In the genomic region with DNA sequence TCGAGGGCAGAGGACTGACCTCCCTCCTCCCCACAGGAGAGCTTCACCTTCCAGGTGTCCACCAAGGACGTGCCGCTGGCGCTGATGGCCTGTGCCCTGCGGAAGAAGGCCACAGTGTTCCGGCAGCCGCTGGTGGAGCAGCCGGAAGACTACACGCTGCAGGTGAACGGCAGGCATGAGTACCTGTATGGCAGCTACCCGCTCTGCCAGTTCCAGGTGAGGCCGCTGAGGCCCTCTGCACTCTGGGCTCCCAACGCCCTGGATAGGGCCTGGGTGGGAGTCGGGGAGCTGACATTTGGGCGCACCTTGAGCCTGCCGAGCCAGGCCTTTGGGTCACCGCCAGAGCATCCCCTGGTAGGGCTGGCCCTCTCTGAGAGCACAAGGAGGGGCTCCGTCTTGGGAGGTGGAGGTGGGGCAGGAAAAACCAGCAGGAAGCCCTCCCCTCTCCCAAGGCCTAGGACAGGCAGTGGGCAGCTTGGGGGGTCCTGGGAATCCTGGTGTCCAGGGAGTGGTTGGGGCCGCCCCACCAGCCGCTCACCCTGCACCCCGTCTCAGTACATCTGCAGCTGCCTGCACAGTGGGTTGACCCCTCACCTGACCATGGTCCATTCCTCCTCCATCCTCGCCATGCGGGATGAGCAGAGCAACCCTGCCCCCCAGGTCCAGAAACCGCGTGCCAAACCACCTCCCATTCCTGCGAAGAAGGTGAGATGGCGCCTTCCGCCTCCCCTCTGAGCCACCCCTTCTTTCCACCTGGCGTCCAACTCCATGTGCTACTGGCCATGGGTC, we compare ENCODE assay signal across 9 cellular contexts.
DNase-seq lines count a peak whose midpoint lies in the region; TF ChIP-seq lines count a peak whose summit lies in the region.
"Had no signal": no experiment of that assay in that cellular context is flagged by ENCODE, and none has a peak within 500 bp of the region (broad histone marks: within the 10 kb centered on the region; RNA-seq: fewer than 3 reads in every experiment).

No MANE protein-coding gene starts in this region.

- H2AFZ ChIP-seq in OCI-LY3 (ENCODE audit: low read depth, low read length), result no peak overlapping the region

- no peaks in the 10 kb centered on the region for H3K27me3 ChIP-seq in GM06990 (replicated peaks; ENCODE audit: control insufficient read depth, insufficient read depth, low read length)
- no peaks in the 10 kb centered on the region for H3K27me3 ChIP-seq in OCI-LY3 (ENCODE audit: low read depth, low read length)
- no peaks in the 10 kb centered on the region for H3K27me3 ChIP-seq in duodenal mucosa (ENCODE audit: control insufficient read depth in 1 of 2, insufficient read depth in 2 of 2, low read length in 2 of 2)
- no peaks in the 10 kb centered on the region for H3K27me3 ChIP-seq in ascending aorta
- H3K27me3 ChIP-seq in SJCRH30, result no peaks in the 10 kb centered on the region

- 0 out of 2 replicates have a peak, but pooled peaks cover 6% of the 10 kb centered on the region for H4K20me1 ChIP-seq in OCI-LY3 (ENCODE audit: insufficient read depth, low read length)

- H3K36me3 ChIP-seq in GM06990 (ENCODE audit: control insufficient read depth, insufficient read depth, low read length), result peaks cover 49% of the 10 kb centered on the region
- H3K36me3 ChIP-seq in OCI-LY3 (replicated peaks; ENCODE audit: low read depth, low read length), result peaks cover 48% of the 10 kb centered on the region
- H3K36me3 ChIP-seq in duodenal mucosa (ENCODE audit: control insufficient read depth in 1 of 2, insufficient read depth in 2 of 2, low read length in 2 of 2), result peaks cover 0 to 4% of the 10 kb centered on the region in 2 donors
- peaks cover 16 to 69% of the 10 kb centered on the region in 2 donors for H3K36me3 ChIP-seq in ascending aorta
- no peaks in the 10 kb centered on the region for H3K36me3 ChIP-seq in SJCRH30

- peaks cover 21% of the 10 kb centered on the region for H3K79me2 ChIP-seq in OCI-LY3 (ENCODE audit: low read length)

- TF ChIP-seq CTCF in GM06990 (IDR thresholded peaks at IDR 0.05; ENCODE audit: insufficient read depth, low read length, poor library complexity, severe bottlenecking) (no peak), OCI-LY3 (IDR thresholded peaks at IDR 0.05; ENCODE audit: low read depth, low read length) (no peak), retinal pigment epithelial cell (conservative IDR thresholded peaks at IDR 0.05; ENCODE audit: low read depth, low read length) (no peak), ascending aorta (IDR thresholded peaks at IDR 0.05) (no peak)

- peak overlapping the region; percentile 36 for H3K4me2 ChIP-seq in OCI-LY3 (ENCODE audit: low read length)

- H3K9me3 ChIP-seq in OCI-LY3 (ENCODE audit: insufficient read depth, low read length) (no peaks in the 10 kb centered on the region), duodenal mucosa (ENCODE audit: control insufficient read depth in 1 of 2, low read length in 2 of 2) (no peaks in the 10 kb centered on the region), ascending aorta (no peaks in the 10 kb centered on the region), SJCRH30 (replicated peaks) (no peaks in the 10 kb centered on the region)

- peaks cover 34% of the 10 kb centered on the region for H3K4me1 ChIP-seq in OCI-LY3 (ENCODE audit: low read length)
- H3K4me1 ChIP-seq in duodenal mucosa (ENCODE audit: control insufficient read depth in 1 of 2, insufficient read depth in 2 of 2, low read length in 2 of 2), result peaks cover 4 to 20% of the 10 kb centered on the region in 2 donors
- peaks cover 0 to 3% of the 10 kb centered on the region in 2 donors for H3K4me1 ChIP-seq in ascending aorta
- H3K4me1 ChIP-seq in SJCRH30, result peaks cover 3% of the 10 kb centered on the region; the same call in 1 of the 2 replicates

- H3K4me3 ChIP-seq in GM06990 (replicated peaks; ENCODE audit: low read depth, low read length) (peak overlapping the region; percentile 26; the same call in 1 of the 2 replicates), OCI-LY3 (ENCODE audit: low read length) (peak overlapping the region; percentile 39; the same call in 1 of the 2 replicates), duodenal mucosa (ENCODE audit: low read depth in 1 of 2, low read length in 2 of 2) (peak overlapping the region; percentile 51 to 62), retinal pigment epithelial cell (ENCODE audit: low read length) (peak overlapping the region; percentile 26), ascending aorta (no peak overlapping the region), SJCRH30 (no peak overlapping the region)

- intact Hi-C loops in ascending aorta (cut with DNase I), result no loop called here

- H3K27ac ChIP-seq in OCI-LY3 (ENCODE audit: low read length), result peak overlapping the region; percentile 67
- H3K27ac ChIP-seq in duodenal mucosa (ENCODE audit: low read depth, low read length), result peak overlapping the region; percentile 10
- H3K27ac ChIP-seq in ascending aorta, result peak overlapping the region in 1 of 2 donors; percentile 2
- H3K27ac ChIP-seq in SJCRH30, result no peak overlapping the region; the same call in 1 of the 2 replicates

- DNase-seq in GM06990 (ENCODE audit: extremely low read depth, insufficient read length) (no peak), retinal pigment epithelial cell (ENCODE audit: low read depth) (no peak), ascending aorta (ENCODE audit: low spot score in 2 of 2) (no peak), SJCRH30 (no peak), cerebellar nuclear complex (lab: John Stamatoyannopoulos, UW) (no peak), NCI-H510A (lab: John Stamatoyannopoulos, UW) (no peak)
- DNase-seq: DMS79 treated with DMSO at 0.1 percent for 48 hours had no signal

- peak overlapping the region; percentile 13; the same call in 1 of the 2 replicates for H3K9ac ChIP-seq in OCI-LY3 (ENCODE audit: low read length)
- peak overlapping the region; percentile 39 to 51 for H3K9ac ChIP-seq in duodenal mucosa (ENCODE audit: low read depth in 1 of 2, low read length in 2 of 2)

Comparison
In these comparisons a context has a peak if more than half of its experiments do, and no peak if none do; other contexts are left out.
1. H3K4me3 ChIP-seq: peak in GM06990 (single experiment), OCI-LY3 (single experiment), duodenal mucosa (2 of 2) and retinal pigment epithelial cell (single experiment); none in ascending aorta (0 of 2) and SJCRH30 (single experiment).